8 cellular contexts compared by ENCODE assay signal in genomic region chr5:65035212-65036206, GRCh38.
DNase-seq lines count a peak whose midpoint lies in the region; ATAC-seq, FAIRE-seq and TF ChIP-seq lines count a peak whose summit lies in the region.

No MANE protein-coding gene starts in this region.

- H3K4me3 ChIP-seq in astrocyte (ENCODE audit: insufficient read depth, low read depth, low read length) (peak overlapping the region; percentile 49), hepatocyte (peak overlapping the region; percentile 10), rectal smooth muscle tissue (ENCODE audit: low read length) (peak overlapping the region; percentile 84), aorta (ENCODE audit: low read length in 2 of 2) (peak overlapping the region; percentile 7 to 10)

- no peaks in the 10 kb centered on the region for H3K9me2 ChIP-seq in hepatocyte (replicated peaks; ENCODE audit: insufficient read depth)

- peaks cover 2% of the 10 kb centered on the region for H3K36me3 Mint-ChIP-seq in astrocyte (ENCODE audit: low read depth, unreplicated experiment)

- H2AFZ ChIP-seq in astrocyte (ENCODE audit: low read depth, low read length): peak overlapping the region; percentile 90
- H2AFZ ChIP-seq in hepatocyte: peak overlapping the region; percentile 98

- no peaks in the 10 kb centered on the region for H3K27me3 Mint-ChIP-seq in astrocyte (ENCODE audit: low read depth, unreplicated experiment)

- no peaks in the 10 kb centered on the region for H3K36me3 ChIP-seq in astrocyte (ENCODE audit: insufficient read depth, low read length)
- no peaks in the 10 kb centered on the region for H3K36me3 ChIP-seq in hepatocyte (replicated peaks; ENCODE audit: insufficient read depth, low read depth)
- H3K36me3 ChIP-seq in rectal smooth muscle tissue (ENCODE audit: control insufficient read depth, insufficient read depth, low read length): no peaks in the 10 kb centered on the region
- no peaks in the 10 kb centered on the region for H3K36me3 ChIP-seq in aorta (ENCODE audit: control insufficient read depth in 1 of 2, insufficient read depth in 2 of 2, low read length in 1 of 2)

- peak overlapping the region; percentile 68 for H3K4me3 Mint-ChIP-seq in astrocyte (ENCODE audit: unreplicated experiment)

- H3K27ac ChIP-seq in astrocyte (ENCODE audit: low read depth, low read length): peak overlapping the region; percentile 97
- peak overlapping the region; percentile 88 for H3K27ac ChIP-seq in hepatocyte
- peak overlapping the region; percentile 95 for H3K27ac ChIP-seq in rectal smooth muscle tissue (ENCODE audit: low read depth, low read length)
- H3K27ac ChIP-seq in aorta (ENCODE audit: low read depth in 1 of 2, low read length in 2 of 2): peak overlapping the region; percentile 93 to 94

- ATAC-seq in HG02642 (IDR thresholded peaks at IDR 0.05; ENCODE audit: poor library complexity, unreplicated experiment): peak; percentile 91
- ATAC-seq in aorta (ENCODE audit: low FRiP score): peak; percentile 95

- peak overlapping the region; percentile 96 for H3K27ac Mint-ChIP-seq in astrocyte (ENCODE audit: unreplicated experiment)

- H3K4me1 ChIP-seq in astrocyte (ENCODE audit: insufficient read depth, low read length) (peaks cover 6% of the 10 kb centered on the region), hepatocyte (ENCODE audit: insufficient read depth) (peaks cover 13% of the 10 kb centered on the region), rectal smooth muscle tissue (ENCODE audit: control insufficient read depth, insufficient read depth, low read length) (peaks cover 19% of the 10 kb centered on the region), aorta (ENCODE audit: control insufficient read depth in 1 of 2, insufficient read depth in 2 of 2, low read length in 2 of 2) (peaks cover 3% of the 10 kb centered on the region in 2 donors)

- FAIRE-seq in GM12891 (lab: Jason Lieb, UNC) (peak; percentile 81), astrocyte (lab: Jason Lieb, UNC) (no peak)

- H3K79me2 ChIP-seq in astrocyte (ENCODE audit: insufficient read depth, low read length) (no peaks in the 10 kb centered on the region), hepatocyte (no peaks in the 10 kb centered on the region)

- intact Hi-C loops in aorta (cut with DNase I): loop anchor here (2.0 to 10.0 kb wide), 3 partner anchors 27 to 69 kb away; no protein-coding TSS in a partner anchor

- TF ChIP-seq CTCF in astrocyte (IDR thresholded peaks at IDR 0.05; ENCODE audit: insufficient read depth, low read depth, low read length) (no peak), hepatocyte (IDR thresholded peaks at IDR 0.05; ENCODE audit: poor library complexity) (no peak)

- peak overlapping the region; percentile 73 for H3K4me2 ChIP-seq in astrocyte (ENCODE audit: low read length)
- H3K4me2 ChIP-seq in hepatocyte: peak overlapping the region; percentile 73

- peak; percentile 58 for TF ChIP-seq POLR2A in GM12891 (IDR thresholded peaks at IDR 0.05; ENCODE audit: low read depth, low read length)

- DNase-seq in GM12891 (ENCODE audit: insufficient read length, low spot score) (peak; percentile 64), NCI-H128 (lab: John Stamatoyannopoulos, UW; ENCODE audit: unreplicated experiment) (peak; percentile 45), T-helper 22 cell (ENCODE audit: low read depth) (peak; percentile 81), astrocyte (ENCODE audit: low read depth) (peak; percentile 91), hepatocyte (ENCODE audit: low spot score) (peak; percentile 96), aorta (peak; percentile 94 to 96)

- no peaks in the 10 kb centered on the region for H3K27me3 ChIP-seq in astrocyte (ENCODE audit: insufficient read depth, low read length)
- no peaks in the 10 kb centered on the region for H3K27me3 ChIP-seq in hepatocyte
- H3K27me3 ChIP-seq in rectal smooth muscle tissue (ENCODE audit: control insufficient read depth, insufficient read depth, low read length): no peaks in the 10 kb centered on the region
- H3K27me3 ChIP-seq in aorta (ENCODE audit: control insufficient read depth in 1 of 2, insufficient read depth in 2 of 2, low read length in 1 of 2): no peaks in the 10 kb centered on the region

- WGBS in hepatocyte (ENCODE audit: low lambda C conversion rate, missing lambda C conversion rate): 3% methylated on average over 55 of the region's 68 CpGs
- WGBS in aorta, 2 donors: 1% methylated on average over 68 of the region's 68 CpGs

- peaks cover 30% of the 10 kb centered on the region for H3K4me1 Mint-ChIP-seq in astrocyte (ENCODE audit: low read depth, unreplicated experiment)

- H3K9me3 ChIP-seq in astrocyte (ENCODE audit: insufficient read depth, low read depth, low read length) (peaks cover 3% of the 10 kb centered on the region), hepatocyte (ENCODE audit: low read depth) (no peaks in the 10 kb centered on the region), aorta (ENCODE audit: control insufficient read depth, low read length) (no peaks in the 10 kb centered on the region)

- H3K9ac ChIP-seq in astrocyte (ENCODE audit: low read length) (peak overlapping the region; percentile 85), rectal smooth muscle tissue (ENCODE audit: low read length) (peak overlapping the region; percentile 74)

- H3K9me3 Mint-ChIP-seq in astrocyte (ENCODE audit: unreplicated experiment): peaks cover 2% of the 10 kb centered on the region

- no peaks in the 10 kb centered on the region for H4K20me1 ChIP-seq in astrocyte (ENCODE audit: insufficient read depth, low read length)
- H4K20me1 ChIP-seq in hepatocyte (ENCODE audit: insufficient read depth, poor library complexity, severe bottlenecking): no peaks in the 10 kb centered on the region

TF ChIP-seq in GM12891, 5 proteins besides CTCF, POLR2A, EP300 and RAD21:
- TF ChIP-seq POU2F2 (IDR thresholded peaks at IDR 0.05; ENCODE audit: low read depth, low read length): peak; percentile 36; the same call in 1 of the 2 replicates
- peak; percentile 21; the same call in 1 of the 2 replicates for TF ChIP-seq TAF1 (IDR thresholded peaks at IDR 0.05; ENCODE audit: low read depth, low read length)
- no peak for TF ChIP-seq SPI1 (IDR thresholded peaks at IDR 0.05; ENCODE audit: low read depth, low read length)
- TF ChIP-seq POLR2AphosphoS5 (IDR thresholded peaks at IDR 0.05; ENCODE audit: low read depth, low read length): peak; percentile 60

Comparison
In these comparisons a context has a peak if more than half of its experiments do, and no peak if none do; other contexts are left out.
1. Peak in every context shown above with its lines: DNase-seq, ATAC-seq, H3K4me3 ChIP-seq and H3K27ac ChIP-seq.
2. DNase-seq: peak in every context shown above with its lines; median percentile 96 in hepatocyte; 95 in aorta; 91 in astrocyte; 81 in T-helper 22 cell; 64 in GM12891; 45 in NCI-H128.
3. H3K4me3 ChIP-seq: peak in every context shown above with its lines; median percentile 84 in rectal smooth muscle tissue; 49 in astrocyte; 10 in hepatocyte; 8 in aorta.